ENCODE assay signal across 27 cellular contexts in genomic region chr10:124763267-124763666, GRCh38.
"Had no signal": no experiment of that assay in that cellular context is flagged by ENCODE, and none has a peak within 500 bp of the region (broad histone marks: within the 10 kb centered on the region; RNA-seq: fewer than 3 reads in every experiment).

No MANE protein-coding gene starts in this region.

- H3K27me3 ChIP-seq: adrenal gland, ascending aorta, hepatocyte, ovary, sigmoid colon, uterus had no signal

- ATAC-seq: esophagus mucosa; stimulated activated memory B cell treated with anti-CD40 and anti-IgM and Interleukin-4, amounts not matched to agents 10 μg/mL and 1 μg/mL and 100 μg/mL, for 72 hours; stimulated activated naive CD8-positive, alpha-beta T cell treated with anti-CD3 and anti-CD28 coated beads, Interleukin-15, amount 100 ng/mL, for 72 hours had no signal

- H3K4me1 ChIP-seq: sigmoid colon, uterus had no signal

- H3K79me2 ChIP-seq: hepatocyte had no signal

- H3K36me3 ChIP-seq: ovary, uterus had no signal

- H3K27ac ChIP-seq: adrenal gland, ascending aorta, hepatocyte, ovary, sigmoid colon, uterus, VCaP had no signal

- H2AFZ ChIP-seq: hepatocyte had no signal

- DNase-seq: activated CD4-positive, alpha-beta T cell treated with anti-CD3 and anti-CD28 coated beads for 4 hours; activated CD4-positive, alpha-beta T cell treated with anti-CD3 and anti-CD28 coated beads, Interleukin-2, amount 50 U/mL, for 48 hours; activated CD8-positive, alpha-beta memory T cell treated with anti-CD3 and anti-CD28 coated beads for 24 hours; activated effector memory CD4-positive, alpha-beta T cell treated with Interleukin-2 at 50 U/mL for 16 hours; activated naive CD4-positive, alpha-beta T cell treated with Interleukin-2 at 50 U/mL for 16 hours; adrenal gland; caudate nucleus; endodermal cell; glutamatergic neuron; naive B cell; nephron progenitor cell; ovary; retina; sigmoid colon; stimulated activated CD4-positive, alpha-beta T cell treated with anti-CD3 and anti-CD28 coated beads, Interleukin-1b, Interleukin-23, amount 100 ng/mL, for 48 hours; stimulated activated CD4-positive, alpha-beta T cell treated with anti-CD3 and anti-CD28 coated beads, Interleukin-4, amount 100 ng/mL, for 4 hours; stimulated activated CD8-positive, alpha-beta memory T cell treated with anti-CD3 and anti-CD28 coated beads, Interleukin-4, amount 100 ng/mL, for 48 hours; stimulated activated naive CD8-positive, alpha-beta T cell treated with anti-CD3 and anti-CD28 coated beads, Interleukin-15, amount 100 ng/mL, for 72 hours; substantia nigra; T-helper 1 cell; uterus had no signal

- H3K4me2 ChIP-seq: hepatocyte, smooth muscle cell had no signal

- H3K9me3 ChIP-seq: adrenal gland, ascending aorta, ovary, sigmoid colon, uterus had no signal

- H3K4me3 ChIP-seq: adrenal gland, ascending aorta, hepatocyte, ovary, sigmoid colon, smooth muscle cell, uterus had no signal
